ENCODE assay signal across 1 cellular context in genomic region chr14:60734465-60735242, GRCh38.
TF ChIP-seq lines count a peak whose summit lies in the region.

TSS of gene MNAT1 (plus strand) at chr14:60734761. CDS start at chr14:60734863, 102 bp downstream.

TF ChIP-seq in HEK293, 187 proteins besides CTCF, POLR2A, EP300 and RAD21 (continued from another document and continues in another):
- TF ChIP-seq, protein P1, sequence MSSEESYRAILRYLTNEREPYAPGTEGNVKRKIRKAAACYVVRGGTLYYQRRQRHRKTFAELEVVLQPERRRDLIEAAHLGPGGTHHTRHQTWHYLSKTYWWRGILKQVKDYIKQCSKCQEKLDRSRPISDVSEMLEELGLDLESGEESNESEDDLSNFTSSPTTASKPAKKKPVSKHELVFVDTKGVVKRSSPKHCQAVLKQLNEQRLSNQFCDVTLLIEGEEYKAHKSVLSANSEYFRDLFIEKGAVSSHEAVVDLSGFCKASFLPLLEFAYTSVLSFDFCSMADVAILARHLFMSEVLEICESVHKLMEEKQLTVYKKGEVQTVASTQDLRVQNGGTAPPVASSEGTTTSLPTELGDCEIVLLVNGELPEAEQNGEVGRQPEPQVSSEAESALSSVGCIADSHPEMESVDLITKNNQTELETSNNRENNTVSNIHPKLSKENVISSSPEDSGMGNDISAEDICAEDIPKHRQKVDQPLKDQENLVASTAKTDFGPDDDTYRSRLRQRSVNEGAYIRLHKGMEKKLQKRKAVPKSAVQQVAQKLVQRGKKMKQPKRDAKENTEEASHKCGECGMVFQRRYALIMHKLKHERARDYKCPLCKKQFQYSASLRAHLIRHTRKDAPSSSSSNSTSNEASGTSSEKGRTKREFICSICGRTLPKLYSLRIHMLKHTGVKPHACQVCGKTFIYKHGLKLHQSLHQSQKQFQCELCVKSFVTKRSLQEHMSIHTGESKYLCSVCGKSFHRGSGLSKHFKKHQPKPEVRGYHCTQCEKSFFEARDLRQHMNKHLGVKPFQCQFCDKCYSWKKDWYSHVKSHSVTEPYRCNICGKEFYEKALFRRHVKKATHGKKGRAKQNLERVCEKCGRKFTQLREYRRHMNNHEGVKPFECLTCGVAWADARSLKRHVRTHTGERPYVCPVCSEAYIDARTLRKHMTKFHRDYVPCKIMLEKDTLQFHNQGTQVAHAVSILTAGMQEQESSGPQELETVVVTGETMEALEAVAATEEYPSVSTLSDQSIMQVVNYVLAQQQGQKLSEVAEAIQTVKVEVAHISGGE (tag by site-specific recombination; conservative IDR thresholded peaks at IDR 0.05; ENCODE audit: low read depth): peak; percentile 99
- TF ChIP-seq ZNF626 (tag by site-specific recombination; IDR thresholded peaks at IDR 0.05) (0 out of 2 replicates have a peak, but pooled peaks have one; percentile 42), ZNF501 (tag by site-specific recombination; IDR thresholded peaks at IDR 0.05) (peak; percentile 94), ZFHX2 (tag by site-specific recombination; conservative IDR thresholded peaks at IDR 0.05) (peak; percentile 69), WT1 (tag by site-specific recombination; IDR thresholded peaks at IDR 0.05) (no peak), GFI1B (tag by site-specific recombination; IDR thresholded peaks at IDR 0.05) (no peak), ZNF843 (tag by site-specific recombination; IDR thresholded peaks at IDR 0.05) (0 out of 2 replicates have a peak, but pooled peaks have one; percentile 24), ZNF521 (tag by site-specific recombination; IDR thresholded peaks at IDR 0.05) (no peak), ZNF548 (tag by site-specific recombination; IDR thresholded peaks at IDR 0.05) (no peak), ZNF645 (tag by site-specific recombination; IDR thresholded peaks at IDR 0.05) (no peak), ZNF114 (tag by site-specific recombination; IDR thresholded peaks at IDR 0.05) (no peak), ZNF23 (tag by site-specific recombination; IDR thresholded peaks at IDR 0.05; ENCODE audit: borderline replicate concordance) (no peak), ZBTB48 (tag by site-specific recombination; IDR thresholded peaks at IDR 0.05) (peak; percentile 70), ZNF549 (tag by site-specific recombination; IDR thresholded peaks at IDR 0.05) (no peak), ZNF423 (tag by site-specific recombination; IDR thresholded peaks at IDR 0.05) (no peak), ZNF776 (tag by site-specific recombination; IDR thresholded peaks at IDR 0.05; ENCODE audit: borderline replicate concordance) (no peak), GLI2 (tag by site-specific recombination; IDR thresholded peaks at IDR 0.05; ENCODE audit: borderline replicate concordance, low read depth) (no peak), ZNF184 (tag by site-specific recombination; IDR thresholded peaks at IDR 0.05) (no peak; the same call in 1 of the 2 replicates), SP7 (tag by site-specific recombination; IDR thresholded peaks at IDR 0.05) (peak; percentile 60), ZNF292 (tag by site-specific recombination; IDR thresholded peaks at IDR 0.05; ENCODE audit: borderline replicate concordance, low read depth) (no peak), ZNF10 (tag by site-specific recombination; IDR thresholded peaks at IDR 0.05) (no peak), ZNF777 (tag by site-specific recombination; IDR thresholded peaks at IDR 0.05; ENCODE audit: borderline replicate concordance) (no peak), ZNF654 (tag by site-specific recombination; IDR thresholded peaks at IDR 0.05; ENCODE audit: low read depth) (no peak), ZNF610 (tag by site-specific recombination; IDR thresholded peaks at IDR 0.05; ENCODE audit: borderline replicate concordance) (peak; percentile 33; the same call in 1 of the 2 replicates), ZNF37A (tag by site-specific recombination; IDR thresholded peaks at IDR 0.05) (no peak), ZSCAN18 (tag by site-specific recombination; IDR thresholded peaks at IDR 0.05) (peak; percentile 25; the same call in 1 of the 2 replicates), ZNF639 (tag by site-specific recombination; IDR thresholded peaks at IDR 0.05) (peak; percentile 82), ZNF677 (tag by site-specific recombination; IDR thresholded peaks at IDR 0.05) (no peak), ZNF223 (tag by site-specific recombination; IDR thresholded peaks at IDR 0.05) (no peak), ZNF354C (tag by site-specific recombination; IDR thresholded peaks at IDR 0.05; ENCODE audit: borderline replicate concordance, low read depth) (no peak), ZNF121 (tag by site-specific recombination; IDR thresholded peaks at IDR 0.05) (no peak), ZNF221 (tag by site-specific recombination; IDR thresholded peaks at IDR 0.05; ENCODE audit: borderline replicate concordance) (no peak), ZNF174 (tag by site-specific recombination; IDR thresholded peaks at IDR 0.05) (no peak), ZNF169 (tag by site-specific recombination; IDR thresholded peaks at IDR 0.05) (no peak), ZNF561 (tag by site-specific recombination; IDR thresholded peaks at IDR 0.05; ENCODE audit: borderline replicate concordance) (peak; percentile 89), ZNF16 (tag by site-specific recombination; IDR thresholded peaks at IDR 0.05; ENCODE audit: low read depth) (no peak), ZBTB44 (tag by site-specific recombination; IDR thresholded peaks at IDR 0.05) (peak; percentile 67), ZNF157 (tag by site-specific recombination; IDR thresholded peaks at IDR 0.05) (no peak), ZNF785 (tag by site-specific recombination; IDR thresholded peaks at IDR 0.05) (no peak), ZFP41 (tag by site-specific recombination; IDR thresholded peaks at IDR 0.05; ENCODE audit: borderline replicate concordance) (no peak)
- TF ChIP-seq, protein P2, sequence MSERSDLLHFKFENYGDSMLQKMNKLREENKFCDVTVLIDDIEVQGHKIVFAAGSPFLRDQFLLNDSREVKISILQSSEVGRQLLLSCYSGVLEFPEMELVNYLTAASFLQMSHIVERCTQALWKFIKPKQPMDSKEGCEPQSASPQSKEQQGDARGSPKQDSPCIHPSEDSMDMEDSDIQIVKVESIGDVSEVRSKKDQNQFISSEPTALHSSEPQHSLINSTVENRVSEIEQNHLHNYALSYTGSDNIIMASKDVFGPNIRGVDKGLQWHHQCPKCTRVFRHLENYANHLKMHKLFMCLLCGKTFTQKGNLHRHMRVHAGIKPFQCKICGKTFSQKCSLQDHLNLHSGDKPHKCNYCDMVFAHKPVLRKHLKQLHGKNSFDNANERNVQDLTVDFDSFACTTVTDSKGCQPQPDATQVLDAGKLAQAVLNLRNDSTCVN (tag by site-specific recombination; optimal IDR thresholded peaks at IDR 0.05): peak; percentile 21
- TF ChIP-seq, protein P3, sequence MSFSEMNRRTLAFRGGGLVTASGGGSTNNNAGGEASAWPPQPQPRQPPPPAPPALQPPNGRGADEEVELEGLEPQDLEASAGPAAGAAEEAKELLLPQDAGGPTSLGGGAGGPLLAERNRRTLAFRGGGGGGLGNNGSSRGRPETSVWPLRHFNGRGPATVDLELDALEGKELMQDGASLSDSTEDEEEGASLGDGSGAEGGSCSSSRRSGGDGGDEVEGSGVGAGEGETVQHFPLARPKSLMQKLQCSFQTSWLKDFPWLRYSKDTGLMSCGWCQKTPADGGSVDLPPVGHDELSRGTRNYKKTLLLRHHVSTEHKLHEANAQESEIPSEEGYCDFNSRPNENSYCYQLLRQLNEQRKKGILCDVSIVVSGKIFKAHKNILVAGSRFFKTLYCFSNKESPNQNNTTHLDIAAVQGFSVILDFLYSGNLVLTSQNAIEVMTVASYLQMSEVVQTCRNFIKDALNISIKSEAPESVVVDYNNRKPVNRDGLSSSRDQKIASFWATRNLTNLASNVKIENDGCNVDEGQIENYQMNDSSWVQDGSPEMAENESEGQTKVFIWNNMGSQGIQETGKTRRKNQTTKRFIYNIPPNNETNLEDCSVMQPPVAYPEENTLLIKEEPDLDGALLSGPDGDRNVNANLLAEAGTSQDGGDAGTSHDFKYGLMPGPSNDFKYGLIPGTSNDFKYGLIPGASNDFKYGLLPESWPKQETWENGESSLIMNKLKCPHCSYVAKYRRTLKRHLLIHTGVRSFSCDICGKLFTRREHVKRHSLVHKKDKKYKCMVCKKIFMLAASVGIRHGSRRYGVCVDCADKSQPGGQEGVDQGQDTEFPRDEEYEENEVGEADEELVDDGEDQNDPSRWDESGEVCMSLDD (tag by site-specific recombination; IDR thresholded peaks at IDR 0.05): no peak
- TF ChIP-seq, protein P4, sequence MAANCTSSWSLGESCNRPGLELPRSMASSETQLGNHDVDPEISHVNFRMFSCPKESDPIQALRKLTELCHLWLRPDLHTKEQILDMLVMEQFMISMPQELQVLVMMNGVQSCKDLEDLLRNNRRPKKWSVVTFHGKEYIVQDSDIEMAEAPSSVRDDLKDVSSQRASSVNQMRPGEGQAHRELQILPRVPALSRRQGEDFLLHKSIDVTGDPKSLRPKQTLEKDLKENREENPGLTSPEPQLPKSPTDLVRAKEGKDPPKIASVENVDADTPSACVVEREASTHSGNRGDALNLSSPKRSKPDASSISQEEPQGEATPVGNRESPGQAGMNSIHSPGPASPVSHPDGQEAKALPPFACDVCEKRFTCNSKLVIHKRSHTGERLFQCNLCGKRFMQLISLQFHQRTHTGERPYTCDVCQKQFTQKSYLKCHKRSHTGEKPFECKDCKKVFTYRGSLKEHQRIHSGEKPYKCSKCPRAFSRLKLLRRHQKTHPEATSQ (tag by site-specific recombination; IDR thresholded peaks at IDR 0.05): peak; percentile 54; the same call in 1 of the 2 replicates
- TF ChIP-seq, protein P5, sequence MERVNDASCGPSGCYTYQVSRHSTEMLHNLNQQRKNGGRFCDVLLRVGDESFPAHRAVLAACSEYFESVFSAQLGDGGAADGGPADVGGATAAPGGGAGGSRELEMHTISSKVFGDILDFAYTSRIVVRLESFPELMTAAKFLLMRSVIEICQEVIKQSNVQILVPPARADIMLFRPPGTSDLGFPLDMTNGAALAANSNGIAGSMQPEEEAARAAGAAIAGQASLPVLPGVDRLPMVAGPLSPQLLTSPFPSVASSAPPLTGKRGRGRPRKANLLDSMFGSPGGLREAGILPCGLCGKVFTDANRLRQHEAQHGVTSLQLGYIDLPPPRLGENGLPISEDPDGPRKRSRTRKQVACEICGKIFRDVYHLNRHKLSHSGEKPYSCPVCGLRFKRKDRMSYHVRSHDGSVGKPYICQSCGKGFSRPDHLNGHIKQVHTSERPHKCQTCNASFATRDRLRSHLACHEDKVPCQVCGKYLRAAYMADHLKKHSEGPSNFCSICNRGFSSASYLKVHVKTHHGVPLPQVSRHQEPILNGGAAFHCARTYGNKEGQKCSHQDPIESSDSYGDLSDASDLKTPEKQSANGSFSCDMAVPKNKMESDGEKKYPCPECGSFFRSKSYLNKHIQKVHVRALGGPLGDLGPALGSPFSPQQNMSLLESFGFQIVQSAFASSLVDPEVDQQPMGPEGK (tag by site-specific recombination; IDR thresholded peaks at IDR 0.05): peak; percentile 75
